ENCODE assay signal across 8 cellular contexts in genomic region chr10:73591578-73591902, GRCh38. TPM values are rescaled to one million over a fixed set of nuclear protein-coding genes. Genes with fewer than 3 reads are reported as not detected.
DNase-seq lines count a peak whose midpoint lies in the region; ATAC-seq, FAIRE-seq and TF ChIP-seq lines count a peak whose summit lies in the region.

No MANE protein-coding gene starts in this region.

- no peak overlapping the region for H2BK5ac ChIP-seq in H9 (ENCODE audit: insufficient read length, low read length)

- no peak overlapping the region for H3K23ac ChIP-seq in H9 (ENCODE audit: insufficient read length, low read depth, low read length)

- H3K9me3 ChIP-seq in H9 (ENCODE audit: control insufficient read depth, low read depth, low read length): no peaks in the 10 kb centered on the region
- H3K9me3 ChIP-seq in right cardiac atrium (ENCODE audit: control insufficient read depth, low read length): no peaks in the 10 kb centered on the region
- H3K9me3 ChIP-seq in small intestine (ENCODE audit: control insufficient read depth, low read depth): no peaks in the 10 kb centered on the region

- 0 out of 7 replicates have a peak, but pooled peaks cover 0 to 4% (median 0%) of the 10 kb centered on the region in 3 experiments for H3K36me3 Mint-ChIP-seq in H9 (ENCODE audit: insufficient read depth in 1 of 3, low read depth in 3 of 3)
- H3K36me3 Mint-ChIP-seq in activated CD4-positive, alpha-beta memory T cell treated with anti-CD3 and anti-CD28 coated beads for 36 hours: no peaks in the 10 kb centered on the region

- H3K9me3 Mint-ChIP-seq in H9: no peaks in the 10 kb centered on the region; a peak in 1 of 5 replicates
- no peaks in the 10 kb centered on the region for H3K9me3 Mint-ChIP-seq in activated CD4-positive, alpha-beta memory T cell treated with anti-CD3 and anti-CD28 coated beads for 36 hours

- H3K27ac Mint-ChIP-seq in H9: peak overlapping the region; percentile 95 to 99 (median 96)
- peak overlapping the region; percentile 1 for H3K27ac Mint-ChIP-seq in activated CD4-positive, alpha-beta memory T cell treated with anti-CD3 and anti-CD28 coated beads for 36 hours

- peaks cover 6% of the 10 kb centered on the region for H3K79me1 ChIP-seq in H9 (ENCODE audit: insufficient read depth, low read depth, low read length, poor library complexity, severe bottlenecking)

- H3K4me1 Mint-ChIP-seq in H9: peaks cover 30 to 42% of the 10 kb centered on the region in 2 experiments
- peaks cover 15% of the 10 kb centered on the region for H3K4me1 Mint-ChIP-seq in activated CD4-positive, alpha-beta memory T cell treated with anti-CD3 and anti-CD28 coated beads for 36 hours (ENCODE audit: low read depth)

- peak overlapping the region; percentile 46 for H3K4me2 ChIP-seq in H9 (ENCODE audit: insufficient read depth, insufficient read length, low read length)

- no peak overlapping the region for H2BK15ac ChIP-seq in H9 (ENCODE audit: low read depth, low read length)

- no peak for ATAC-seq in right cardiac atrium

- intact Hi-C loops in activated CD4-positive, alpha-beta memory T cell treated with anti-CD3 and anti-CD28 coated beads for 36 hours (cut with micrococcal nuclease): no loop called here
- intact Hi-C loops in right cardiac atrium (cut with DNase I): no loop called here
- intact Hi-C loops in posterior vena cava (cut with DNase I): no loop called here

- H3K4me1 ChIP-seq in H9 (ENCODE audit: insufficient read depth, low read length): no peaks in the 10 kb centered on the region; the same call in 1 of the 2 replicates
- peaks cover 4% of the 10 kb centered on the region for H3K4me1 ChIP-seq in right cardiac atrium (ENCODE audit: control insufficient read depth, insufficient read depth, low read length)
- H3K4me1 ChIP-seq in small intestine (ENCODE audit: control insufficient read depth in 2 of 2, insufficient read depth in 1 of 2, low read depth in 1 of 2, low read length in 1 of 2): peaks cover 8% of the 10 kb centered on the region in 2 donors

- H4K8ac ChIP-seq in H9 (replicated peaks; ENCODE audit: insufficient read length, low read depth, low read length): no peak overlapping the region

- H3T11ph ChIP-seq in H9 (ENCODE audit: low read length): peak overlapping the region; percentile 96

- H3K27ac ChIP-seq in H9 (ENCODE audit: insufficient read length, low read depth, low read length): peak overlapping the region; percentile 91
- no peak overlapping the region for H3K27ac ChIP-seq in right cardiac atrium (ENCODE audit: low read length)
- peak overlapping the region; percentile 79 to 80 for H3K27ac ChIP-seq in small intestine (ENCODE audit: low read depth in 1 of 2, low read length in 1 of 2)

- TF ChIP-seq CTCF in H9 (conservative IDR thresholded peaks at IDR 0.05): no peak

- no peak overlapping the region for H4K5ac ChIP-seq in H9 (ENCODE audit: insufficient read length, low read depth, low read length)

- H2BK12ac ChIP-seq in H9 (ENCODE audit: insufficient read length, low read depth, low read length): no peak overlapping the region

- DNase-seq in H9 (no peak), right cardiac atrium (no peak), small intestine (no peak), DMS114 treated with DMSO at 0.1 percent for 48 hours (lab: John Stamatoyannopoulos, UW; ENCODE audit: unreplicated experiment) (no peak), posterior vena cava (ENCODE audit: low spot score) (no peak)
- no peak for DNase-seq in activated CD4-positive, alpha-beta memory T cell treated with anti-CD3 and anti-CD28 coated beads for 36 hours
- DNase-seq in effector CD4-positive, alpha-beta T cell: no peak
- no peak for DNase-seq in stimulated activated CD4-positive, alpha-beta T cell treated with anti-CD3 and anti-CD28 coated beads, Interleukin-15, amount 100 ng/mL, for 24 hours

- FAIRE-seq in small intestine (lab: Jason Lieb, UNC): no peak

- H2BK20ac ChIP-seq in H9 (ENCODE audit: low read depth, low read length, poor library complexity, severe bottlenecking): no peak overlapping the region

- H3K56ac ChIP-seq in H9 (ENCODE audit: insufficient read length, low read depth, low read length): no peak overlapping the region

- no peak overlapping the region for H3K18ac ChIP-seq in H9 (ENCODE audit: insufficient read length, low read depth, low read length)

- H3K27me3 Mint-ChIP-seq in H9 (ENCODE audit: low read depth): no peaks in the 10 kb centered on the region
- H3K27me3 Mint-ChIP-seq in activated CD4-positive, alpha-beta memory T cell treated with anti-CD3 and anti-CD28 coated beads for 36 hours: no peaks in the 10 kb centered on the region

- H2AFZ ChIP-seq in H9 (ENCODE audit: low read length): no peak overlapping the region

- peak overlapping the region; percentile 54 to 72 for H3K4me3 Mint-ChIP-seq in H9
- H3K4me3 Mint-ChIP-seq in activated CD4-positive, alpha-beta memory T cell treated with anti-CD3 and anti-CD28 coated beads for 36 hours: no peak overlapping the region

- H4K91ac ChIP-seq in H9 (ENCODE audit: insufficient read length, low read depth, low read length): no peak overlapping the region

- H3K4me3 ChIP-seq in right cardiac atrium (ENCODE audit: low read length) (peak overlapping the region; percentile 7), small intestine (ENCODE audit: low read depth in 1 of 2, low read length in 2 of 2) (no peak overlapping the region)

- H3K9ac ChIP-seq in H9 (ENCODE audit: extremely low read depth, insufficient read length, low read length): peak overlapping the region; percentile 25

- H3K14ac ChIP-seq in H9 (ENCODE audit: insufficient read depth, low read length): peak overlapping the region; percentile 46; the same call in 1 of the 2 replicates

- POLR2A ChIA-PET in activated CD4-positive, alpha-beta memory T cell treated with anti-CD3 and anti-CD28 coated beads for 36 hours (lab: Charles Lee): no interaction called here

- peaks cover 6% of the 10 kb centered on the region; the same call in 1 of the 2 replicates for H3K79me2 ChIP-seq in H9 (ENCODE audit: insufficient read depth, low read length)

- H2AK5ac ChIP-seq in H9 (ENCODE audit: insufficient read length, low read length): no peak overlapping the region

- no peaks in the 10 kb centered on the region for H3K36me3 ChIP-seq in small intestine (ENCODE audit: control insufficient read depth in 2 of 2, insufficient read depth in 2 of 2, low read length in 2 of 2)

- H3K4ac ChIP-seq in H9 (ENCODE audit: low read depth, low read length): no peak overlapping the region; the same call in 1 of the 2 replicates

- H2BK120ac ChIP-seq in H9 (ENCODE audit: low read depth, low read length, poor library complexity, severe bottlenecking): peak overlapping the region; percentile 91

- no peaks in the 10 kb centered on the region for H3K27me3 ChIP-seq in H9 (ENCODE audit: insufficient read depth, low read length)
- H3K27me3 ChIP-seq in right cardiac atrium (ENCODE audit: control insufficient read depth, insufficient read depth): no peaks in the 10 kb centered on the region
- no peaks in the 10 kb centered on the region for H3K27me3 ChIP-seq in small intestine (ENCODE audit: control insufficient read depth in 2 of 2, insufficient read depth in 2 of 2, low read length in 2 of 2)

- no CpG with 5 or more reads among the region's 2 CpGs for WGBS in H9 (ENCODE audit: extremely low coverage, insufficient read length, low lambda C conversion rate)
- 37% methylated on average over 2 of the region's 2 CpGs for WGBS in right cardiac atrium
- WGBS in small intestine, 3 donors: 3 to 25% (median 14%) methylated on average over 2 of the region's 2 CpGs

- no peaks in the 10 kb centered on the region for H4K20me1 ChIP-seq in H9 (ENCODE audit: control insufficient read depth, insufficient read depth, insufficient read length)

- CTCF ChIA-PET in activated CD4-positive, alpha-beta memory T cell treated with anti-CD3 and anti-CD28 coated beads for 36 hours (lab: Charles Lee): interaction anchor here (1.2 kb wide), 1 partner anchor 52 kb away, joined by 4 read pairs; no protein-coding TSS in a partner anchor

- H3K23me2 ChIP-seq in H9 (ENCODE audit: insufficient read length, low read depth, low read length, poor library complexity, severe bottlenecking): no peaks in the 10 kb centered on the region

RNA-seq across cellular contexts. Expression of gene USP54, which starts 0.4 kb away (rescaled TPM):
- total RNA-seq in H9 (2021) (35.7 and 37.9 TPM in 2 replicates), right cardiac atrium (10 to 100 TPM; 23.5 to 65.6 (median 24.0) TPM), posterior vena cava (10 to 100 TPM; 53.9 to 58.3 TPM)
- total RNA-seq in activated CD4-positive, alpha-beta memory T cell treated with anti-CD3 and anti-CD28 coated beads for 36 hours: 1 to 10 TPM; 4.9 to 5.3 TPM
- polyA plus RNA-seq in right cardiac atrium (7.5 TPM), small intestine (1 to 10 TPM; 2.4 to 9.4 (median 9.3) TPM)

RNA-seq across cellular contexts. Expression of gene MYOZ1, which starts 49.7 kb away (rescaled TPM):
- 1.5 and 2.4 TPM in 2 replicates for total RNA-seq in H9 (2021)
- total RNA-seq in activated CD4-positive, alpha-beta memory T cell treated with anti-CD3 and anti-CD28 coated beads for 36 hours: not detected
- total RNA-seq in right cardiac atrium: 100 to 1,000 TPM in 1 of 4 donors, 10 to 100 TPM in 3; 19.5 to 101 (median 52.3) TPM
- polyA plus RNA-seq in right cardiac atrium: 72.6 TPM
- under 1 TPM; 0.37 to 0.54 (median 0.45) TPM for polyA plus RNA-seq in small intestine
- 1 to 10 TPM; 2.8 to 3.3 TPM for total RNA-seq in posterior vena cava
